ENCODE assay signal across 1 cellular context in the genomic region with DNA sequence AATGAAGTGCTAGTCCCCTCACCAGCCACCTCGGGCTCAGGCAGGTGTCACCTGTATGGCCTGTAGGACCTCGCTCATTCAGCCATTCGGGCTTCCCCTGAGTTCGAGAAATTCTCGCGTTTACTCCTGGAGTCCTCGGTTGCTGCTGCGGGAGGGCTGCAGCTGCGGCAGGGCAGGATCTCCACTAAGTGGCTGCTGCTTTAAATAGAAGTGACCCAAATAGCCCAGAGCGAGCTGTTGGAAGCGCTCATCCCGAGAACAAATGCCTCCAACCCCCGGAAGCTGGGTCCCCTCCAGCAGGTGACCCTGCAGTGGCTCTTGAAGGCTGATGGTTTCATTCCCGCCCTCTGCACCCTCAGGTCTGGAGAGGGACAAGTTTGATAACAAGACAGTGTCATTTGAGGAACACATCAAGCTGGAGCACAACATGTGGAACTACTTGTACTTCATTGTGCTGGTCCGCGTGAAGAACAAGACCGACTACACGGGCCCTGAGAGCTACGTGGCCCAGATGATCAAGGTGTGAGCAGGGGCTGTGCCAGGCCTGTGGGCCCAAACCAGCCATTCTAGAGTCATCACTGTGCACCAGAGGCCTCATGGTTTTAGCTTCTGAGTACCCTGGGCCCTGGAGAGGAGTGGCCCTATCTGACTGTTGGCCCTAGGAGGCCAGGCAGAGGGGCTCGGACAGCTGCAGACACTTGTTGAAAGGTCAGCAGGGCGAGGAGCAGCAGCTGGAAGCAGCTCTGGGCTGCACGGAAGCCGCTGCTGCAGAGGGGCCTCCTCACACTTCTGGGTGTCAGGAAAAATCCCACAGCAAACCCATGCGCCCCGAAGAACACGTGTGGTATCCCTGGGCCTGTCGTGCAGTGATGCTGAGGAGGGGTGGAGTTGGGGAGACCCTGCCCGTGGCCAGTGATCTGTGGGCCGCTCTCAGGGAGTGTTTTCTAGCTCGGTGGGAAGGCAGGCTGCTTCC.
TF ChIP-seq lines count a peak whose summit lies in the region.

No MANE protein-coding gene starts in this region.

TF ChIP-seq in IMR-90, 13 proteins besides CTCF, POLR2A, EP300 and RAD21:
- no peak for TF ChIP-seq CHD1 (IDR thresholded peaks at IDR 0.05; ENCODE audit: low read depth, low read length)
- TF ChIP-seq MAZ (IDR thresholded peaks at IDR 0.05; ENCODE audit: borderline replicate concordance, low read depth, low read length), result no peak
- TF ChIP-seq SMC3 (IDR thresholded peaks at IDR 0.05; ENCODE audit: low read depth, low read length), result no peak
- TF ChIP-seq RCOR1 (IDR thresholded peaks at IDR 0.05; ENCODE audit: insufficient replicate concordance, low read length), result no peak
- no peak for TF ChIP-seq ELK1 (IDR thresholded peaks at IDR 0.05; ENCODE audit: borderline replicate concordance, low read depth, low read length)
- TF ChIP-seq MXI1 (IDR thresholded peaks at IDR 0.05; ENCODE audit: borderline replicate concordance, low read depth, low read length), result no peak
- TF ChIP-seq CEBPB (IDR thresholded peaks at IDR 0.05; ENCODE audit: low read depth, low read length), result no peak
- TF ChIP-seq MAFK (IDR thresholded peaks at IDR 0.05; ENCODE audit: low read depth, low read length), result no peak
